ENCODE assay signal across 10 cellular contexts in genomic region chr1:8073116-8073855, GRCh38.
"Had no signal": no experiment of that assay in that cellular context is flagged by ENCODE, and none has a peak within 500 bp of the region (broad histone marks: within the 10 kb centered on the region; RNA-seq: fewer than 3 reads in every experiment).

No MANE protein-coding gene starts in this region.

- ATAC-seq: naive thymus-derived CD4-positive, alpha-beta T cell; SK-N-SH treated with all-trans-retinoic acid at 6 μM for 48 hours; stimulated activated naive CD8-positive, alpha-beta T cell treated with anti-CD3 and anti-CD28 coated beads, Interleukin-15, amount 100 ng/mL, for 72 hours had no signal

- H3K4me3 Mint-ChIP-seq: central memory CD8-positive, alpha-beta T cell; naive thymus-derived CD4-positive, alpha-beta T cell; stimulated activated naive CD8-positive, alpha-beta T cell treated with anti-CD3 and anti-CD28 coated beads, Interleukin-15, amount 100 ng/mL, for 72 hours had no signal

- H3K9me3 Mint-ChIP-seq: central memory CD8-positive, alpha-beta T cell; stimulated activated naive CD8-positive, alpha-beta T cell treated with anti-CD3 and anti-CD28 coated beads, Interleukin-15, amount 100 ng/mL, for 72 hours had no signal

- H3K4me1 Mint-ChIP-seq: central memory CD8-positive, alpha-beta T cell; stimulated activated naive CD8-positive, alpha-beta T cell treated with anti-CD3 and anti-CD28 coated beads, Interleukin-15, amount 100 ng/mL, for 72 hours had no signal

- DNase-seq: activated CD4-positive, alpha-beta T cell treated with anti-CD3 and anti-CD28 coated beads for 48 hours; activated naive CD4-positive, alpha-beta T cell treated with anti-CD3 and anti-CD28 coated beads, Interleukin-2, amount 50 U/mL, for 16 hours; effector memory CD4-positive, alpha-beta T cell; naive thymus-derived CD4-positive, alpha-beta T cell; stimulated activated CD4-positive, alpha-beta T cell treated with anti-CD3 and anti-CD28 coated beads, Interleukin-15, amount 100 ng/mL, for 24 hours; stimulated activated CD4-positive, alpha-beta T cell treated with anti-CD3 and anti-CD28 coated beads, Interleukin-4, amount 100 ng/mL, for 24 hours; stimulated activated naive CD8-positive, alpha-beta T cell treated with anti-CD3 and anti-CD28 coated beads, Interleukin-15, amount 100 ng/mL, for 72 hours had no signal

- H3K4me3 ChIP-seq: lung had no signal
